Comparison of ENCODE assay signal across 1 cellular context in the genomic region with DNA sequence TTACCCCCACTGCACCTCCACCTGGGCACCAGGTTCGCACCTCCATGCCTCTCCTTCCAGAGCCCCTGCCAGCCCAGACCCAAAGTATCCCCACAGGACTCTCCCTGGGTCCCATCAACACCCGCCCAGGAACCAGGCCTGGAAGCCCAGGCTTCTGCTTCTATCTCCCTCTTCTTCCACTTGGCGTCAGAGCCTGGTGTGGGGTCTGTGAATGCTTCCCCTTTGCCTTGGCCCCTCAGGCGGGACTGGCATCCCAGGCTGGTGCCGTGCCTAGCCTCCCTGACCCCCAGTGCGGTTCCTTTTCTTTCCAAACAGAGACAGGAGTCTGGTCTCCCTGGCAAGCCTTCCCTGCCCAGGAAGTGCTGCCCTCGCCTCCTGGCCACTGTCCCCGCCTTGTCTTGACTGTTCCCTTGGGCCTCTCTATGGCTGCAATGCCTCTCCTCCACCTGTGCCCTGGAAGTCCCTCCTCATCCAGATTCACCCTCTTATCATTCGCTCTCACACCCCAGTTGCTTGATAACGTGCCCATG.
TF ChIP-seq lines count a peak whose summit lies in the region.

No MANE protein-coding gene starts in this region.

TF ChIP-seq in H1, 55 proteins besides CTCF, POLR2A, EP300 and RAD21:
- TF ChIP-seq RNF2 (IDR thresholded peaks at IDR 0.05; ENCODE audit: borderline replicate concordance, low read depth, low read length, missing control alignments, poor library complexity, severe bottlenecking) = no peak
- TF ChIP-seq RBBP5 (IDR thresholded peaks at IDR 0.05; ENCODE audit: borderline replicate concordance, low read depth, low read length) = no peak
- TF ChIP-seq, protein P1, sequence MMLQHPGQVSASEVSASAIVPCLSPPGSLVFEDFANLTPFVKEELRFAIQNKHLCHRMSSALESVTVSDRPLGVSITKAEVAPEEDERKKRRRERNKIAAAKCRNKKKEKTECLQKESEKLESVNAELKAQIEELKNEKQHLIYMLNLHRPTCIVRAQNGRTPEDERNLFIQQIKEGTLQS (IDR thresholded peaks at IDR 0.05; ENCODE audit: insufficient read depth, low read depth, low read length) = no peak
- no peak for TF ChIP-seq ASH2L (IDR thresholded peaks at IDR 0.05; ENCODE audit: low read length)
- no peak for TF ChIP-seq YY1 (IDR thresholded peaks at IDR 0.05; ENCODE audit: low read depth, low read length)
- TF ChIP-seq BACH1 (IDR thresholded peaks at IDR 0.05; ENCODE audit: low read length) = no peak
TF ChIP-seq in H1: peak in this region for 0.
